11 cellular contexts compared by ENCODE assay signal in genomic region chr5:171596391-171596878, GRCh38.
DNase-seq lines count a peak whose midpoint lies in the region; ATAC-seq and TF ChIP-seq lines count a peak whose summit lies in the region.
"Had no signal": no experiment of that assay in that cellular context is flagged by ENCODE, and none has a peak within 500 bp of the region (broad histone marks: within the 10 kb centered on the region; RNA-seq: fewer than 3 reads in every experiment).

No MANE protein-coding gene starts in this region.

- no peaks in the 10 kb centered on the region for H3K9me3 ChIP-seq in RWPE2 (ENCODE audit: severe bottlenecking)
- H3K9me3 ChIP-seq: BE2C, uterus had no signal

- H3K36me3 ChIP-seq in RWPE2 (ENCODE audit: low read depth): no peaks in the 10 kb centered on the region
- H3K36me3 ChIP-seq: BE2C, uterus had no signal

- H3K4me3 Mint-ChIP-seq in stimulated activated naive B cell treated with anti-CD40 and anti-IgM and Interleukin-4, amounts not matched to agents 10 μg/mL and 1 μg/mL and 100 μg/mL, for 72 hours: no peak overlapping the region
- H3K4me3 Mint-ChIP-seq: activated T-cell treated with anti-CD3 and anti-CD28 coated beads, Interleukin-2, amount 50 U/mL, for 24 hours had no signal

- H3K27me3 Mint-ChIP-seq in stimulated activated naive B cell treated with anti-CD40 and anti-IgM and Interleukin-4, amounts not matched to agents 10 μg/mL and 1 μg/mL and 100 μg/mL, for 72 hours: peaks cover 24 to 25% of the 10 kb centered on the region in 2 donors

- H3K4me1 Mint-ChIP-seq in stimulated activated naive B cell treated with anti-CD40 and anti-IgM and Interleukin-4, amounts not matched to agents 10 μg/mL and 1 μg/mL and 100 μg/mL, for 72 hours: peaks cover 12 to 15% of the 10 kb centered on the region in 2 donors

- no peak for TF ChIP-seq POLR2A in erythroblast (IDR thresholded peaks at IDR 0.05; ENCODE audit: low read length)

- DNase-seq in AG10803 (ENCODE audit: low read depth) (peak; percentile 37), RWPE2 (ENCODE audit: low spot score) (no peak), fibroblast of villous mesenchyme (ENCODE audit: low read depth) (peak; percentile 40), myocyte (ENCODE audit: low read depth) (peak; percentile 63), NCI-H774 (lab: John Stamatoyannopoulos, UW) (no peak), erythroblast (lab: John Stamatoyannopoulos, UW) (no peak), T-helper 1 cell (no peak)
- DNase-seq in stimulated activated naive B cell treated with anti-CD40 and anti-IgM and Interleukin-4, amounts not matched to agents 10 μg/mL and 1 μg/mL and 100 μg/mL, for 72 hours: no peak
- DNase-seq: activated T-cell treated with anti-CD3 and anti-CD28 coated beads, Interleukin-2, amount 50 U/mL, for 24 hours; BE2C had no signal

- peaks cover 0 to 3% of the 10 kb centered on the region in 2 donors for H3K36me3 Mint-ChIP-seq in stimulated activated naive B cell treated with anti-CD40 and anti-IgM and Interleukin-4, amounts not matched to agents 10 μg/mL and 1 μg/mL and 100 μg/mL, for 72 hours

- H3K9me3 Mint-ChIP-seq in stimulated activated naive B cell treated with anti-CD40 and anti-IgM and Interleukin-4, amounts not matched to agents 10 μg/mL and 1 μg/mL and 100 μg/mL, for 72 hours: peaks cover 3 to 7% of the 10 kb centered on the region in 2 donors
- H3K9me3 Mint-ChIP-seq: activated T-cell treated with anti-CD3 and anti-CD28 coated beads, Interleukin-2, amount 50 U/mL, for 24 hours had no signal

- ATAC-seq in RWPE2 (ENCODE audit: low read depth): peak; percentile 74
- no peak for ATAC-seq in stimulated activated naive B cell treated with anti-CD40 and anti-IgM and Interleukin-4, amounts not matched to agents 10 μg/mL and 1 μg/mL and 100 μg/mL, for 72 hours (replicated peaks)

- no peak for TF ChIP-seq CTCF in AG10803 (conservative IDR thresholded peaks at IDR 0.05; ENCODE audit: low read length)
- TF ChIP-seq CTCF in RWPE2 (IDR thresholded peaks at IDR 0.05; ENCODE audit: poor library complexity, severe bottlenecking): no peak
- TF ChIP-seq CTCF in fibroblast of villous mesenchyme (IDR thresholded peaks at IDR 0.05; ENCODE audit: insufficient read depth, low read depth, low read length): no peak

- no peaks in the 10 kb centered on the region for H3K27me3 ChIP-seq in RWPE2 (ENCODE audit: insufficient read depth, poor library complexity, severe bottlenecking)
- H3K27me3 ChIP-seq: BE2C, uterus had no signal

- H3K4me3 ChIP-seq in AG10803 (ENCODE audit: low read length) (no peak overlapping the region), RWPE2 (ENCODE audit: severe bottlenecking) (no peak overlapping the region), fibroblast of villous mesenchyme (ENCODE audit: low read depth, low read length) (no peak overlapping the region)
- H3K4me3 ChIP-seq: uterus had no signal

- no peak overlapping the region for H3K27ac Mint-ChIP-seq in stimulated activated naive B cell treated with anti-CD40 and anti-IgM and Interleukin-4, amounts not matched to agents 10 μg/mL and 1 μg/mL and 100 μg/mL, for 72 hours
- H3K27ac Mint-ChIP-seq: activated T-cell treated with anti-CD3 and anti-CD28 coated beads, Interleukin-2, amount 50 U/mL, for 24 hours had no signal

- H3K27ac ChIP-seq in RWPE2 (ENCODE audit: poor library complexity, severe bottlenecking): peak overlapping the region; percentile 44
- H3K27ac ChIP-seq: uterus had no signal

- H3K4me1 ChIP-seq in RWPE2 (ENCODE audit: insufficient read depth, poor library complexity, severe bottlenecking): peaks cover 11% of the 10 kb centered on the region
- H3K4me1 ChIP-seq: BE2C, uterus had no signal

Comparison
In these comparisons a context has a peak if more than half of its experiments do, and no peak if none do; other contexts are left out.
1. DNase-seq: peak in AG10803 (single experiment), fibroblast of villous mesenchyme (single experiment) and myocyte (single experiment); none in RWPE2 (single experiment), NCI-H774 (single experiment), erythroblast (0 of 2), T-helper 1 cell (0 of 5) and stimulated activated naive B cell treated with anti-CD40 and anti-IgM and Interleukin-4, amounts not matched to agents 10 μg/mL and 1 μg/mL and 100 μg/mL, for 72 hours (single experiment).